Comparison of ENCODE assay signal across 16 cellular contexts in genomic region chrX:127490000-127490399, GRCh38.
DNase-seq lines count a peak whose midpoint lies in the region; ATAC-seq, FAIRE-seq and TF ChIP-seq lines count a peak whose summit lies in the region.
"Had no signal": no experiment of that assay in that cellular context is flagged by ENCODE, and none has a peak within 500 bp of the region (broad histone marks: within the 10 kb centered on the region; RNA-seq: fewer than 3 reads in every experiment).

No MANE protein-coding gene starts in this region.

- H3K27me3 ChIP-seq in BLaER1: peaks cover 17% of the 10 kb centered on the region
- no peaks in the 10 kb centered on the region for H3K27me3 ChIP-seq in Loucy (ENCODE audit: insufficient read depth, low read length, poor library complexity, severe bottlenecking)
- H3K27me3 ChIP-seq in body of pancreas: no peaks in the 10 kb centered on the region

- no peaks in the 10 kb centered on the region for H3F3A ChIP-seq in Loucy (ENCODE audit: low read depth)

- no peaks in the 10 kb centered on the region for H3K79me2 ChIP-seq in Loucy (ENCODE audit: insufficient read depth, low read length)

- CTCF ChIA-PET in A549 (lab: Yijun Ruan, JAX): no interaction called here

- H4K20me1 ChIP-seq in BLaER1: no peaks in the 10 kb centered on the region
- H4K20me1 ChIP-seq in Loucy (ENCODE audit: insufficient read depth, low read length, poor library complexity, severe bottlenecking): no peaks in the 10 kb centered on the region

- H3K9me3 ChIP-seq in A549 (no peaks in the 10 kb centered on the region), BLaER1 (peaks cover 36% of the 10 kb centered on the region), Loucy (ENCODE audit: insufficient read depth, low read depth, low read length) (no peaks in the 10 kb centered on the region), body of pancreas (no peaks in the 10 kb centered on the region)

- ATAC-seq in A549 (no peak), body of pancreas (no peak)
- ATAC-seq: GM12878, GM23338, HCT116 had no signal

- no peak for FAIRE-seq in A549 (lab: Jason Lieb, UNC)

- H3K4me2 ChIP-seq in A549 (no peak overlapping the region), BLaER1 (peak overlapping the region; percentile 49), Loucy (ENCODE audit: low read depth, low read length, poor library complexity, severe bottlenecking) (peak overlapping the region; percentile 24)
- H3K4me2 ChIP-seq: GM23338 had no signal

- no peak for TF ChIP-seq EP300 in A549 (IDR thresholded peaks at IDR 0.05)

- no peak for TF ChIP-seq RAD21 in A549 (conservative IDR thresholded peaks at IDR 0.05 in 1 of 2, IDR thresholded peaks at IDR 0.05 in 1 of 2)

- no peaks in the 10 kb centered on the region for H3K36me3 ChIP-seq in BLaER1
- H3K36me3 ChIP-seq in Loucy (ENCODE audit: insufficient read depth, low read length): no peaks in the 10 kb centered on the region
- H3K36me3 ChIP-seq in body of pancreas (replicated peaks in 1 of 2; ENCODE audit: insufficient read depth in 1 of 2, low read depth in 2 of 2): no peaks in the 10 kb centered on the region

- H3K4me1 ChIP-seq in A549: no peaks in the 10 kb centered on the region
- peaks cover 17% of the 10 kb centered on the region for H3K4me1 ChIP-seq in BLaER1
- peaks cover 12% of the 10 kb centered on the region for H3K4me1 ChIP-seq in Loucy (ENCODE audit: insufficient read depth, low read length, poor library complexity, severe bottlenecking)
- no peaks in the 10 kb centered on the region for H3K4me1 ChIP-seq in body of pancreas

- H3K27ac ChIP-seq in A549 (no peak overlapping the region), BLaER1 (no peak overlapping the region), body of pancreas (no peak overlapping the region)

- intact Hi-C loops in body of pancreas (cut with DNase I): no loop called here

- TF ChIP-seq CTCF in A549 (IDR thresholded peaks at IDR 0.05) (no peak), Loucy (conservative IDR thresholded peaks at IDR 0.05; ENCODE audit: low read length) (no peak), body of pancreas (IDR thresholded peaks at IDR 0.05) (no peak)

- TF ChIP-seq POLR2A in A549 (IDR thresholded peaks at IDR 0.05; ENCODE audit: low read length) (no peak), body of pancreas (IDR thresholded peaks at IDR 0.05) (no peak)

- peak in 1 of 2 experiments; percentile 0 for DNase-seq in A549 (ENCODE audit: low read depth in 1 of 2, low spot score in 1 of 2)
- peak; percentile 0 for DNase-seq in renal cortical epithelial cell (ENCODE audit: low read depth)
- no peak for DNase-seq in body of pancreas
- no peak for DNase-seq in NCI-H1105 treated with DMSO at 0.1 percent for 48 hours (lab: John Stamatoyannopoulos, UW)
- DNase-seq: C1 segment of cervical spinal cord; Calu3; CD4-positive, alpha-beta memory T cell; COR-L47; DMS79; EL; H9 had no signal

- POLR2A ChIA-PET in A549 (lab: Yijun Ruan, JAX): no interaction called here

- no peaks in the 10 kb centered on the region for H3K9me2 ChIP-seq in Loucy (replicated peaks; ENCODE audit: low read depth, low read length)

- H3K4me3 ChIP-seq in A549 (no peak overlapping the region), BLaER1 (no peak overlapping the region), Loucy (ENCODE audit: low read length, poor library complexity, severe bottlenecking) (peak overlapping the region; percentile 21), body of pancreas (no peak overlapping the region)
- H3K4me3 ChIP-seq: GM12878, GM23338 had no signal

- H2AFZ ChIP-seq in Loucy (ENCODE audit: low read length): no peak overlapping the region
- H2AFZ ChIP-seq: GM23338 had no signal

- H3K9ac ChIP-seq in BLaER1 (no peak overlapping the region), Loucy (ENCODE audit: low read depth, low read length, poor library complexity, severe bottlenecking) (no peak overlapping the region)

- WGBS in A549 (ENCODE audit: missing lambda C conversion rate): 20% methylated on average over 1 of the region's 1 CpG
- 57 to 70% methylated on average over 1 of the region's 1 CpG for WGBS in body of pancreas, 2 donors

TF ChIP-seq in A549, 52 proteins besides CTCF, POLR2A, EP300 and RAD21:
- TF ChIP-seq MAFK (IDR thresholded peaks at IDR 0.05; ENCODE audit: partially characterized antibody) (peak; percentile 40), NFE2L2 (conservative IDR thresholded peaks at IDR 0.05; ENCODE audit: low read length) (peak; percentile 50; the same call in 1 of the 2 replicates), CBX8 (IDR thresholded peaks at IDR 0.05) (no peak)
- TF ChIP-seq, protein P1, sequence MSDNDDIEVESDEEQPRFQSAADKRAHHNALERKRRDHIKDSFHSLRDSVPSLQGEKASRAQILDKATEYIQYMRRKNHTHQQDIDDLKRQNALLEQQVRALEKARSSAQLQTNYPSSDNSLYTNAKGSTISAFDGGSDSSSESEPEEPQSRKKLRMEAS (IDR thresholded peaks at IDR 0.05): no peak
- TF ChIP-seq, protein P2, sequence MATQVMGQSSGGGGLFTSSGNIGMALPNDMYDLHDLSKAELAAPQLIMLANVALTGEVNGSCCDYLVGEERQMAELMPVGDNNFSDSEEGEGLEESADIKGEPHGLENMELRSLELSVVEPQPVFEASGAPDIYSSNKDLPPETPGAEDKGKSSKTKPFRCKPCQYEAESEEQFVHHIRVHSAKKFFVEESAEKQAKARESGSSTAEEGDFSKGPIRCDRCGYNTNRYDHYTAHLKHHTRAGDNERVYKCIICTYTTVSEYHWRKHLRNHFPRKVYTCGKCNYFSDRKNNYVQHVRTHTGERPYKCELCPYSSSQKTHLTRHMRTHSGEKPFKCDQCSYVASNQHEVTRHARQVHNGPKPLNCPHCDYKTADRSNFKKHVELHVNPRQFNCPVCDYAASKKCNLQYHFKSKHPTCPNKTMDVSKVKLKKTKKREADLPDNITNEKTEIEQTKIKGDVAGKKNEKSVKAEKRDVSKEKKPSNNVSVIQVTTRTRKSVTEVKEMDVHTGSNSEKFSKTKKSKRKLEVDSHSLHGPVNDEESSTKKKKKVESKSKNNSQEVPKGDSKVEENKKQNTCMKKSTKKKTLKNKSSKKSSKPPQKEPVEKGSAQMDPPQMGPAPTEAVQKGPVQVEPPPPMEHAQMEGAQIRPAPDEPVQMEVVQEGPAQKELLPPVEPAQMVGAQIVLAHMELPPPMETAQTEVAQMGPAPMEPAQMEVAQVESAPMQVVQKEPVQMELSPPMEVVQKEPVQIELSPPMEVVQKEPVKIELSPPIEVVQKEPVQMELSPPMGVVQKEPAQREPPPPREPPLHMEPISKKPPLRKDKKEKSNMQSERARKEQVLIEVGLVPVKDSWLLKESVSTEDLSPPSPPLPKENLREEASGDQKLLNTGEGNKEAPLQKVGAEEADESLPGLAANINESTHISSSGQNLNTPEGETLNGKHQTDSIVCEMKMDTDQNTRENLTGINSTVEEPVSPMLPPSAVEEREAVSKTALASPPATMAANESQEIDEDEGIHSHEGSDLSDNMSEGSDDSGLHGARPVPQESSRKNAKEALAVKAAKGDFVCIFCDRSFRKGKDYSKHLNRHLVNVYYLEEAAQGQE (IDR thresholded peaks at IDR 0.05): no peak
